In the genomic region with DNA sequence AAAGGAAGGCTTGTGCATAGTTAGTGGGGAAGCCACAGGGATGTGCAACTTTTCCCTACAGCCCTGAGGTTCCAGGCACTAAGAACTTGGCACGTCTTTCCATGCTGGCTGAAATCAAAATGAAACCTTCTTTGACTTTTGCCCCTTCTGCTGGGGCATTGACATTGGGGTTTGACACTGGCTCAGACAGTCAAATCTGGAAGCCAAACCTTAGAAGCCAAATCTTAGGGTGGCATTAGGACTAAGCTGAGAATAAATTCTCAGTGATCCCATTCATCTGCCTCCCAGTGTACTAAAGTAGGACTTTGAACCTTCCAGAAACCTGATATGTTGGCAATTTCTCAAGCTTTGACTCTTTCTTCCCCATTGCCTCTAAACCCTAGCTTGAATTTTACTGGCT, we compare ENCODE assay signal across 22 cellular contexts. TPM values are rescaled to one million over a fixed set of nuclear protein-coding genes. Genes with fewer than 3 reads are reported as not detected.
DNase-seq lines count a peak whose midpoint lies in the region; ATAC-seq, FAIRE-seq and TF ChIP-seq lines count a peak whose summit lies in the region.
"Had no signal": no experiment of that assay in that cellular context is flagged by ENCODE, and none has a peak within 500 bp of the region (broad histone marks: within the 10 kb centered on the region; RNA-seq: fewer than 3 reads in every experiment).

No MANE protein-coding gene starts in this region.

- DNase-seq in Caco-2 (no peak), NCI-H526 (lab: John Stamatoyannopoulos, UW) (peak; percentile 8 to 55), left lobe of liver (ENCODE audit: low spot score) (peak; percentile 64), pancreas (no peak), Right ventricle myocardium superior (no peak), endothelial cell (ENCODE audit: low spot score) (no peak), NCI-H1436 treated with DMSO at 0.1 percent for 48 hours (lab: John Stamatoyannopoulos, UW) (no peak)
- DNase-seq: BE2C, KBM-7, MM.1S, NCI-H1048, NCI-H2081, NCI-H345, Peyer's patch, SJCRH30 had no signal

- TF ChIP-seq CTCF in Caco-2 (IDR thresholded peaks at IDR 0.05; ENCODE audit: insufficient read depth in 1 of 2, low read depth in 1 of 2, low read length in 1 of 2, severe bottlenecking in 1 of 2, unreplicated experiment in 1 of 2) = no peak
- TF ChIP-seq CTCF in pancreas (IDR thresholded peaks at IDR 0.05) = no peak
- TF ChIP-seq CTCF in endothelial cell (IDR thresholded peaks at IDR 0.05; ENCODE audit: unreplicated experiment) = no peak

- H3K27ac ChIP-seq in pancreas = no peak overlapping the region
- H3K27ac ChIP-seq: Peyer's patch, SJCRH30 had no signal

- intact Hi-C loops in Caco-2 (cut with micrococcal nuclease; ENCODE audit: unreplicated experiment) = no loop called here
- intact Hi-C loops in pancreas (cut with DNase I) = no loop called here
- intact Hi-C loops in Right ventricle myocardium superior (cut with DNase I) = no loop called here

- H3K4me3 Mint-ChIP-seq in Caco-2 (ENCODE audit: unreplicated experiment) (peak overlapping the region; percentile 23), endothelial cell (ENCODE audit: unreplicated experiment) (no peak overlapping the region)

- H3K4me1 Mint-ChIP-seq in Caco-2 (ENCODE audit: low read depth, unreplicated experiment) (no peaks in the 10 kb centered on the region), endothelial cell (ENCODE audit: unreplicated experiment) (peaks cover 4% of the 10 kb centered on the region)

- 29 to 32% methylated on average over 1 of the region's 1 CpG for WGBS in pancreas, 2 donors

- H3K27ac Mint-ChIP-seq in Caco-2 (ENCODE audit: unreplicated experiment) (no peak overlapping the region), endothelial cell (ENCODE audit: unreplicated experiment) (no peak overlapping the region)

- H3K9me3 ChIP-seq in Caco-2 (no peaks in the 10 kb centered on the region), pancreas (no peaks in the 10 kb centered on the region)
- H3K9me3 ChIP-seq: BE2C, Peyer's patch, SJCRH30 had no signal

- no TSS peak for BruUV-seq in Caco-2 (replicated peaks; lab: Mats Ljungman, UMichigan)

- no peaks in the 10 kb centered on the region for H3K9me3 Mint-ChIP-seq in Caco-2 (ENCODE audit: unreplicated experiment)
- H3K9me3 Mint-ChIP-seq in endothelial cell (ENCODE audit: unreplicated experiment) = no peaks in the 10 kb centered on the region

- POLR2A ChIA-PET in Caco-2 (lab: Charles Lee) = no interaction called here

- H3K4me1 ChIP-seq in Caco-2 (peaks cover 12% of the 10 kb centered on the region), pancreas (no peaks in the 10 kb centered on the region)
- H3K4me1 ChIP-seq: BE2C, Peyer's patch, SJCRH30 had no signal

- no peaks in the 10 kb centered on the region for H3K27me3 ChIP-seq in Caco-2 (replicated peaks; ENCODE audit: control insufficient read depth, insufficient read depth, low read length)
- H3K27me3 ChIP-seq in pancreas = no peaks in the 10 kb centered on the region
- H3K27me3 ChIP-seq: BE2C, Peyer's patch, SJCRH30 had no signal

- H3K36me3 Mint-ChIP-seq in Caco-2 (ENCODE audit: insufficient read depth, unreplicated experiment) (no peaks in the 10 kb centered on the region), endothelial cell (ENCODE audit: low read depth, unreplicated experiment) (peaks cover 7% of the 10 kb centered on the region)

- peak; percentile 86 for ATAC-seq in left lobe of liver
- ATAC-seq in pancreas = peak; percentile 85 to 91 (median 86)
- ATAC-seq in Right ventricle myocardium superior (ENCODE audit: poor library complexity) = no peak
- no peak for ATAC-seq in GM18502 (IDR thresholded peaks at IDR 0.05; ENCODE audit: poor library complexity, unreplicated experiment)

- H3K36me3 ChIP-seq in Caco-2 (ENCODE audit: control insufficient read depth, insufficient read depth, low read length) (no peaks in the 10 kb centered on the region), pancreas (no peaks in the 10 kb centered on the region)
- H3K36me3 ChIP-seq: BE2C, Peyer's patch, SJCRH30 had no signal

- no peak overlapping the region for H3K4me3 ChIP-seq in Caco-2 (ENCODE audit: low read depth, low read length)
- H3K4me3 ChIP-seq in pancreas = no peak overlapping the region
- H3K4me3 ChIP-seq: Peyer's patch, SJCRH30 had no signal

- CTCF ChIA-PET in Caco-2 (lab: Charles Lee) = no interaction called here

- no peak for FAIRE-seq in pancreas (lab: Jason Lieb, UNC)
- FAIRE-seq: G401.6, GM12892, GM18507, H54 had no signal

- H3K27me3 Mint-ChIP-seq in Caco-2 (ENCODE audit: insufficient read depth, unreplicated experiment) = no peaks in the 10 kb centered on the region
- peaks cover 3% of the 10 kb centered on the region for H3K27me3 Mint-ChIP-seq in endothelial cell (ENCODE audit: unreplicated experiment)

RNA-seq across cellular contexts. Expression of a gene that starts 31.3 kb away (rescaled TPM):
- total RNA-seq in Caco-2 (2022) (not detected in 2 replicates), left lobe of liver (not detected), pancreas (under 1 TPM in 2 of 6 donors, not detected in 4; 0.09 TPM), Right ventricle myocardium superior (0.05 TPM), endothelial cell (ENCODE audit: unreplicated experiment) (1.7 TPM)
- polyA plus RNA-seq in pancreas = under 1 TPM; 0.02 to 0.08 TPM
- total RNA-seq: A673, OCI-LY7 had no signal

Comparison
In these comparisons a context has a peak if more than half of its experiments do, and no peak if none do; other contexts are left out.
1. DNase-seq: peak in NCI-H526 (2 of 2) and left lobe of liver (single experiment); none in Caco-2 (0 of 2), pancreas (0 of 6), Right ventricle myocardium superior (single experiment), endothelial cell (single experiment) and NCI-H1436 treated with DMSO at 0.1 percent for 48 hours (single experiment).
2. ATAC-seq: peak in left lobe of liver (single experiment) and pancreas (4 of 4); none in Right ventricle myocardium superior (single experiment) and GM18502 (single experiment).